Comparison of ENCODE assay signal across 19 cellular contexts in genomic region chr18:8932866-8933265, GRCh38.
DNase-seq lines count a peak whose midpoint lies in the region; ATAC-seq, FAIRE-seq and TF ChIP-seq lines count a peak whose summit lies in the region.
"Had no signal": no experiment of that assay in that cellular context is flagged by ENCODE, and none has a peak within 500 bp of the region (broad histone marks: within the 10 kb centered on the region; RNA-seq: fewer than 3 reads in every experiment).

No MANE protein-coding gene starts in this region.

- no peak for FAIRE-seq in K562 (lab: Jason Lieb, UNC)
- FAIRE-seq: A204.1, G401.6, GM12891, GM18507, HepG2 had no signal

- intact Hi-C loops in K562 (cut with micrococcal nuclease) = no loop called here

- no peak overlapping the region for H3K4me2 ChIP-seq in K562 (ENCODE audit: insufficient read depth, low read length)
- no peak overlapping the region for H3K4me2 ChIP-seq in SK-N-SH
- H3K4me2 ChIP-seq: KMS-11 had no signal

- H3K4me1 ChIP-seq in K562 (replicated peaks in 1 of 2; ENCODE audit: control insufficient read depth in 2 of 2, insufficient read depth in 2 of 2, low read length in 2 of 2) (peaks cover 0 to 13% of the 10 kb centered on the region in 2 experiments; a peak in 3 of 5 replicates), SK-N-SH (ENCODE audit: control insufficient read depth in 1 of 2, insufficient read depth in 2 of 2, low read depth in 1 of 2, low read length in 1 of 2) (0 out of 4 replicates have a peak, but pooled peaks cover 0 to 7% of the 10 kb centered on the region in 2 experiments)

- CTCF ChIA-PET in K562 (lab: Yijun Ruan, JAX; ENCODE audit: low intra/inter-chr PET ratio) (no interaction called here), SK-N-SH (lab: Yijun Ruan, JAX) (interaction anchor here (1.3 kb wide), 1 partner anchor 275 kb away, joined by 3 read pairs; no protein-coding TSS in a partner anchor)

- TF ChIP-seq RAD21 in K562 (CRISPR knock-in tag; conservative IDR thresholded peaks at IDR 0.05 in 1 of 2, IDR thresholded peaks at IDR 0.05 in 1 of 2) (no peak), SK-N-SH (IDR thresholded peaks at IDR 0.05; ENCODE audit: low read length) (no peak)

- H2AFZ ChIP-seq in K562 (ENCODE audit: low read depth, low read length) (no peak overlapping the region), SK-N-SH (ENCODE audit: low read depth) (no peak overlapping the region)

- POLR2A ChIA-PET in K562 (lab: Yijun Ruan, JAX) (interaction anchor here (0.8 to 1.3 kb wide), 7 partner anchors 11 to 38 kb away, joined by 3 to 5 read pairs (median 3); no protein-coding TSS in a partner anchor), SK-N-SH (lab: Yijun Ruan, JAX) (no interaction called here)

- DNase-seq in DMS53 treated with DMSO at 0.1 percent for 48 hours (lab: John Stamatoyannopoulos, UW; ENCODE audit: unreplicated experiment) = peak; percentile 19
- DNase-seq in K562 (ENCODE audit: extremely low read depth in 1 of 4, low spot score in 3 of 4) = no peak
- no peak for DNase-seq in anterior cingulate cortex (lab: John Stamatoyannopoulos, UW)
- DNase-seq in SK-N-SH = no peak
- DNase-seq: ACHN; CD4-positive, alpha-beta T cell; DMS153; DND-41 had no signal

- H3K9me3 ChIP-seq in K562 (replicated peaks; ENCODE audit: control insufficient read depth, insufficient read depth, low read depth, low read length) (peaks cover 17% of the 10 kb centered on the region), SK-N-SH (0 out of 2 replicates have a peak, but pooled peaks cover 6% of the 10 kb centered on the region)

- no peak for TF ChIP-seq EP300 in K562 (IDR thresholded peaks at IDR 0.05; ENCODE audit: low read length)
- TF ChIP-seq EP300 in SK-N-SH (IDR thresholded peaks at IDR 0.05; ENCODE audit: borderline replicate concordance in 1 of 2, low read depth in 1 of 2, low read length in 1 of 2) = no peak

- H3K27ac ChIP-seq in K562 (ENCODE audit: extremely low read depth, low read depth, low read length) (no peak overlapping the region), SK-N-SH (ENCODE audit: low read depth in 2 of 2, low read length in 1 of 2) (no peak overlapping the region)
- H3K27ac ChIP-seq: C4-2B, KMS-11 had no signal

- ATAC-seq in K562 = no peak
- peak; percentile 53 for ATAC-seq in esophagus mucosa
- ATAC-seq in GM21390 (IDR thresholded peaks at IDR 0.05; ENCODE audit: unreplicated experiment) = no peak
- no peak for ATAC-seq in activated CD4-positive, CD25-positive, alpha-beta regulatory T cell treated with anti-CD3 and anti-CD28 coated beads, Interleukin-2, amount 50 U/mL, for 24 hours
- ATAC-seq: HepG2 had no signal

- TF ChIP-seq POLR2A in K562 (conservative IDR thresholded peaks at IDR 0.05) = no peak

- H3K4me3 ChIP-seq in K562 = no peak overlapping the region
- H3K4me3 ChIP-seq in SK-N-SH (ENCODE audit: low read depth in 2 of 2, low read length in 1 of 2) = no peak overlapping the region
- H3K4me3 ChIP-seq: HAP-1 had no signal

- no peak overlapping the region for H3K9ac ChIP-seq in K562 (ENCODE audit: insufficient read depth in 1 of 2, low read depth in 2 of 2, low read length in 2 of 2)
- H3K9ac ChIP-seq in SK-N-SH = no peak overlapping the region
- H3K9ac ChIP-seq: KMS-11 had no signal

- no peaks in the 10 kb centered on the region for H3K79me2 ChIP-seq in K562 (ENCODE audit: control insufficient read depth, insufficient read depth, low read length)
- H3K79me2 ChIP-seq in SK-N-SH (ENCODE audit: insufficient read depth) = no peaks in the 10 kb centered on the region

- H3K36me3 ChIP-seq in K562 (ENCODE audit: control insufficient read depth, insufficient read depth, low read length) = no peaks in the 10 kb centered on the region; the same call in 2 of the 3 replicates
- no peaks in the 10 kb centered on the region for H3K36me3 ChIP-seq in SK-N-SH (replicated peaks in 1 of 2; ENCODE audit: control insufficient read depth in 1 of 2, insufficient read depth in 2 of 2, low read length in 1 of 2)
- H3K36me3 ChIP-seq: HAP-1 had no signal

- peaks cover 5% of the 10 kb centered on the region for H3F3A ChIP-seq in SK-N-SH (replicated peaks; ENCODE audit: insufficient read depth)

- in situ Hi-C loops in K562 (cut with MboI) = no loop called here

- no TSS peak for BruUV-seq in K562 (replicated peaks; lab: Mats Ljungman, UMichigan)

- no peaks in the 10 kb centered on the region for H3K9me2 ChIP-seq in SK-N-SH

- H4K20me1 ChIP-seq in K562 (replicated peaks; ENCODE audit: control insufficient read depth, insufficient read depth, low read length) (no peaks in the 10 kb centered on the region), SK-N-SH (ENCODE audit: insufficient read depth) (no peaks in the 10 kb centered on the region)

- no peaks in the 10 kb centered on the region for H3K9me1 ChIP-seq in K562 (ENCODE audit: control insufficient read depth, insufficient read depth, low read length)

- TF ChIP-seq CTCF in K562 (IDR thresholded peaks at IDR 0.05 in 2 of 3, conservative IDR thresholded peaks at IDR 0.05 in 1 of 3; ENCODE audit: insufficient read depth in 2 of 3, low read depth in 1 of 3, low read length in 3 of 3) (no peak), SK-N-SH (IDR thresholded peaks at IDR 0.05) (no peak)

- no peaks in the 10 kb centered on the region for H3K27me3 ChIP-seq in K562 (ENCODE audit: control insufficient read depth in 2 of 2, insufficient read depth in 2 of 2, low read length in 2 of 2)
- H3K27me3 ChIP-seq in SK-N-SH (ENCODE audit: insufficient read depth) = no peaks in the 10 kb centered on the region

TF ChIP-seq in K562, 482 proteins besides CTCF, POLR2A, EP300 and RAD21:
- TF ChIP-seq TRIM24 (IDR thresholded peaks at IDR 0.05) = peak in 1 of 2 experiments; percentile 60; a peak in 2 of 4 replicates
- no peak for TF ChIP-seq NCOA4 (IDR thresholded peaks at IDR 0.05; ENCODE audit: partially characterized antibody)
- no peak for TF ChIP-seq BMI1 (IDR thresholded peaks at IDR 0.05; ENCODE audit: low read length)
- TF ChIP-seq CBX3 (IDR thresholded peaks at IDR 0.05; ENCODE audit: borderline replicate concordance in 1 of 2, low read length in 2 of 2) = peak in 1 of 2 experiments; percentile 19; a peak in 1 of 3 replicates
- peak; percentile 45; the same call in 1 of the 2 replicates for TF ChIP-seq ZNF324 (CRISPR knock-in tag; IDR thresholded peaks at IDR 0.05)
- TF ChIP-seq TGIF2 (CRISPR knock-in tag; IDR thresholded peaks at IDR 0.05) = no peak
- TF ChIP-seq HCFC1 (IDR thresholded peaks at IDR 0.05; ENCODE audit: low read depth, low read length) = no peak

TF ChIP-seq in SK-N-SH, 30 proteins besides CTCF, POLR2A, EP300 and RAD21:
- TF ChIP-seq EZH2phosphoT487 (IDR thresholded peaks at IDR 0.05; ENCODE audit: borderline replicate concordance, low read depth) (no peak), RCOR1 (IDR thresholded peaks at IDR 0.05; ENCODE audit: low read length) (no peak), GATA2 (CRISPR knock-in tag; IDR thresholded peaks at IDR 0.05) (no peak), FOSL2 (IDR thresholded peaks at IDR 0.05; ENCODE audit: borderline replicate concordance, low read depth) (no peak), JUND (IDR thresholded peaks at IDR 0.05) (no peak), PBX3 (IDR thresholded peaks at IDR 0.05) (no peak), REST (IDR thresholded peaks at IDR 0.05; ENCODE audit: low read depth, low read length) (no peak), NFIC (IDR thresholded peaks at IDR 0.05; ENCODE audit: borderline replicate concordance) (no peak), FOXJ3 (CRISPR knock-in tag; IDR thresholded peaks at IDR 0.05) (no peak), TEAD4 (IDR thresholded peaks at IDR 0.05; ENCODE audit: borderline replicate concordance, insufficient read depth) (no peak), MXI1 (IDR thresholded peaks at IDR 0.05; ENCODE audit: low read depth, low read length) (no peak), CHD2 (IDR thresholded peaks at IDR 0.05; ENCODE audit: low read length, partially characterized antibody) (no peak), YY1 (IDR thresholded peaks at IDR 0.05; ENCODE audit: low read depth) (no peak), RFX5 (IDR thresholded peaks at IDR 0.05; ENCODE audit: low read length) (no peak), TCF12 (IDR thresholded peaks at IDR 0.05) (no peak), SIN3A (IDR thresholded peaks at IDR 0.05; ENCODE audit: borderline replicate concordance, low read depth, low read length) (no peak), POLR2AphosphoS5 (IDR thresholded peaks at IDR 0.05; ENCODE audit: low read depth, low read length) (no peak)
